Comparison of ENCODE assay signal across 8 cellular contexts in the genomic region with DNA sequence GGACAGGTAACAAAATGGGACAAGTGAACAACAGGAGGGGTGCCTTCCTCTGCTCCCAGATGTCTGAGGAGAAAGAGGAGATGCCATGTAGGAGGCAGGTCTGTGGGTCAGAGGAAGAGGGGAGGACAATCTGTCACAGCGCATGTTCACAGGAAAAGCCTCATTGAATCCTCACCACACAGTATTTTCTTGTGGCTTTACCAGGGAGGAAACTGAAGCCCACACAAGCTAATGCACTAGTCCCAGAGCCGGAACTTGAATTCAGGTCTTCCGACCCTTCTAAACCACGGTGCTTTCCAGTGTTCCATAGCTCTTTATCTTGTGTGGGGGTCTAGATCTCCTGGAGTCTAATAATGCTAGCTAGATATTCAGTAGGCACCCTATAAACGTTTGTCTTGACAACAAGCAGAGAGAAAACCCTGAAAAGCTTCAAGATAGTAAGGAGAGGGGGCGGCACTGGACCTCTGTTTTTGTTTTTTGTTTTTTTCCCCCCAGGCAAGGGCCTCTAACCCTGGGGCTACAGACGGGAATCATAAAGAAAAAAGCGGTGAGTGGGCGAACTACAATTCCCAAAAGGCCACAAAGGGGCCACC. TPM values are rescaled to one million over a fixed set of nuclear protein-coding genes. Genes with fewer than 3 reads are reported as not detected.
A peak's percentile ranks its signal among the peaks of the same experiment; 100 is the strongest.
DNase-seq lines count a peak whose midpoint lies in the region; ATAC-seq lines count a peak whose summit lies in the region.

No MANE protein-coding gene starts in this region.

- peaks cover 28% of the 10 kb centered on the region for H3K36me3 Mint-ChIP-seq in activated naive CD8-positive, alpha-beta T cell treated with anti-CD3 and anti-CD28 coated beads, Interleukin-2, amount 10 ng/mL, durations not matched to agents 7 days and 5 days
- H3K36me3 Mint-ChIP-seq in memory B cell: peaks cover 24% of the 10 kb centered on the region

- peak; percentile 23 for ATAC-seq in activated naive CD8-positive, alpha-beta T cell treated with anti-CD3 and anti-CD28 coated beads, Interleukin-2, amount 10 ng/mL, durations not matched to agents 7 days and 5 days (ENCODE audit: low read depth)
- ATAC-seq in memory B cell (ENCODE audit: low read depth) (no peak), GM21390 (IDR thresholded peaks at IDR 0.05; ENCODE audit: unreplicated experiment) (no peak)

- no peaks in the 10 kb centered on the region for H3K9me3 ChIP-seq in HUES6 (ENCODE audit: control insufficient read depth, insufficient read depth, low read depth, low read length)

- H3K27ac ChIP-seq in HUES6 (ENCODE audit: low read depth, low read length): no peak overlapping the region

- H3K4me3 ChIP-seq in HUES6 (ENCODE audit: low read depth, low read length): peak overlapping the region; percentile 81

- H3K4me1 Mint-ChIP-seq in activated naive CD8-positive, alpha-beta T cell treated with anti-CD3 and anti-CD28 coated beads, Interleukin-2, amount 10 ng/mL, durations not matched to agents 7 days and 5 days: peaks cover 47% of the 10 kb centered on the region
- peaks cover 47% of the 10 kb centered on the region for H3K4me1 Mint-ChIP-seq in memory B cell

- H3K4me1 ChIP-seq in HUES6 (ENCODE audit: control insufficient read depth, insufficient read depth, low read length): peaks cover 35% of the 10 kb centered on the region

- H3K4me3 Mint-ChIP-seq in activated naive CD8-positive, alpha-beta T cell treated with anti-CD3 and anti-CD28 coated beads, Interleukin-2, amount 10 ng/mL, durations not matched to agents 7 days and 5 days: peak overlapping the region; percentile 95
- peak overlapping the region; percentile 97 for H3K4me3 Mint-ChIP-seq in memory B cell

- POLR2A ChIA-PET in activated naive CD8-positive, alpha-beta T cell treated with anti-CD3 and anti-CD28 coated beads, Interleukin-2, amount 10 ng/mL, durations not matched to agents 7 days and 5 days (lab: Charles Lee): interaction anchor here (0.9 to 6.1 kb wide), 10 partner anchors 8 to 251 kb away, joined by 3 to 71 read pairs (median 3); a partner anchor contains a TSS

- peak; percentile 67 for DNase-seq in NCI-H82 (lab: John Stamatoyannopoulos, UW)
- DNase-seq in NCI-H82 treated with DMSO at 0.1 percent for 48 hours (lab: John Stamatoyannopoulos, UW; ENCODE audit: unreplicated experiment): no peak
- no peak for DNase-seq in activated naive CD8-positive, alpha-beta T cell treated with anti-CD3 and anti-CD28 coated beads, Interleukin-2, amount 10 ng/mL, durations not matched to agents 7 days and 5 days
- DNase-seq in memory B cell (ENCODE audit: low spot score in 2 of 2): no peak
- no peak for DNase-seq in LoVo (ENCODE audit: low spot score)
- DNase-seq in NCI-H226: no peak

- H3K27ac Mint-ChIP-seq in activated naive CD8-positive, alpha-beta T cell treated with anti-CD3 and anti-CD28 coated beads, Interleukin-2, amount 10 ng/mL, durations not matched to agents 7 days and 5 days: peak overlapping the region; percentile 91
- peak overlapping the region; percentile 96 for H3K27ac Mint-ChIP-seq in memory B cell

- H3K9ac ChIP-seq in HUES6 (ENCODE audit: low read length): peak overlapping the region; percentile 97

- H3K27me3 Mint-ChIP-seq in activated naive CD8-positive, alpha-beta T cell treated with anti-CD3 and anti-CD28 coated beads, Interleukin-2, amount 10 ng/mL, durations not matched to agents 7 days and 5 days: peaks cover 26% of the 10 kb centered on the region
- peaks cover 5% of the 10 kb centered on the region for H3K27me3 Mint-ChIP-seq in memory B cell

- peaks cover 42% of the 10 kb centered on the region for H3K27me3 ChIP-seq in HUES6 (ENCODE audit: control insufficient read depth, insufficient read depth, low read length)

- peaks cover 36% of the 10 kb centered on the region for H3K36me3 ChIP-seq in HUES6 (ENCODE audit: control insufficient read depth, insufficient read depth, low read length)

- no peaks in the 10 kb centered on the region for H3K9me3 Mint-ChIP-seq in activated naive CD8-positive, alpha-beta T cell treated with anti-CD3 and anti-CD28 coated beads, Interleukin-2, amount 10 ng/mL, durations not matched to agents 7 days and 5 days
- no peaks in the 10 kb centered on the region for H3K9me3 Mint-ChIP-seq in memory B cell

RNA-seq across cellular contexts. Expression of a gene that starts 0.4 kb away (rescaled TPM):
- total RNA-seq in activated naive CD8-positive, alpha-beta T cell treated with anti-CD3 and anti-CD28 coated beads, Interleukin-2, amount 10 ng/mL, durations not matched to agents 7 days and 5 days: 100 to 1,000 TPM; 142 to 159 TPM

RNA-seq across cellular contexts. Expression of a gene that starts 12.5 kb away (rescaled TPM):
- total RNA-seq in activated naive CD8-positive, alpha-beta T cell treated with anti-CD3 and anti-CD28 coated beads, Interleukin-2, amount 10 ng/mL, durations not matched to agents 7 days and 5 days: 1 to 10 TPM; 1.7 to 2.4 TPM

RNA-seq across cellular contexts. Expression of a gene that starts 21.9 kb away (rescaled TPM):
- 10 to 100 TPM; 10.7 to 11.4 TPM for total RNA-seq in activated naive CD8-positive, alpha-beta T cell treated with anti-CD3 and anti-CD28 coated beads, Interleukin-2, amount 10 ng/mL, durations not matched to agents 7 days and 5 days
